ENCODE assay signal across 8 cellular contexts in the genomic region with DNA sequence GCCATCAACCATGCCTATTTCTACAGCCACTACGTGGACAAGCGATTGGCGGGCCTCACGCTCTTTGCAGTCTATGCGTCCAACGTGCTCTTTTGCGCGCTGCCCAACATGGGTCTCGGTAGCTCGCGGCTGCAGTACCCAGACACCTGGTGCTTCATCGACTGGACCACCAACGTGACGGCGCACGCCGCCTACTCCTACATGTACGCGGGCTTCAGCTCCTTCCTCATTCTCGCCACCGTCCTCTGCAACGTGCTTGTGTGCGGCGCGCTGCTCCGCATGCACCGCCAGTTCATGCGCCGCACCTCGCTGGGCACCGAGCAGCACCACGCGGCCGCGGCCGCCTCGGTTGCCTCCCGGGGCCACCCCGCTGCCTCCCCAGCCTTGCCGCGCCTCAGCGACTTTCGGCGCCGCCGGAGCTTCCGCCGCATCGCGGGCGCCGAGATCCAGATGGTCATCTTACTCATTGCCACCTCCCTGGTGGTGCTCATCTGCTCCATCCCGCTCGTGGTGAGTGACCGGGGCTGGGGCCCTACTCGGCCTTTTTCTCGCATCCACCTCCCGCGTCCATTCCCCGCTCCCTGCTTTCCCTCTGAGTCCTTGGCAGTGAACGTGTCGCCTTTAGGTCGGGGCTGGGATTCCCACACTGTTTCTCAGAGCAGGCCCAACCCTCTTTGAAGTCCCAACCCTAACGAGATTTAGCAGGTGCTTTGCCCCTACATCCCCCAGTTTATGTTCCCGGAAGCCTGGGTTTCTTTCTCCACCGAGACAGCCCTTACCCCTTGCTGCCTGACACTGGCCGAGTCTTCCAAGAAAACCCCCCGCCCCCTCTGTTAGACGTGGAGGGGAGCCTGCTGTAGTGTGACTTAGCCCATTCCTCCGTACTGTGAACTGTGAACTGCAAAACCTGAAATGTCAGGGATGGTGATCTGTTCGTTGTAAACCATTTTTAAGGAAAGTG. TPM values are rescaled to one million over a fixed set of nuclear protein-coding genes. Genes with fewer than 3 reads are reported as not detected.
A peak's percentile ranks its signal among the peaks of the same experiment; 100 is the strongest.
DNase-seq lines count a peak whose midpoint lies in the region; ATAC-seq and TF ChIP-seq lines count a peak whose summit lies in the region.

No MANE protein-coding gene starts in this region.

- no CpG with 5 or more reads among the region's 71 CpGs for WGBS in trophoblast cell (ENCODE audit: extremely low coverage, insufficient coverage, insufficient read length)

- no peak overlapping the region for H3K14ac ChIP-seq in trophoblast cell (ENCODE audit: low read length)

- H2BK5ac ChIP-seq in trophoblast cell (ENCODE audit: low read depth, low read length, poor library complexity), result no peak overlapping the region

- H3K27me3 Mint-ChIP-seq in IgD-negative memory B cell, result no peaks in the 10 kb centered on the region

- H3K36me3 Mint-ChIP-seq in IgD-negative memory B cell, result no peaks in the 10 kb centered on the region

- H3K4me1 Mint-ChIP-seq in IgD-negative memory B cell, result peaks cover 49 to 58% (median 56%) of the 10 kb centered on the region in 3 donors

- H3K27ac Mint-ChIP-seq in IgD-negative memory B cell, result peak overlapping the region; percentile 80 to 98 (median 92)

- ATAC-seq in GM18505 (IDR thresholded peaks at IDR 0.05; ENCODE audit: unreplicated experiment) (peak; percentile 23), HG03045 (IDR thresholded peaks at IDR 0.05; ENCODE audit: unreplicated experiment) (no peak), GM18870 (IDR thresholded peaks at IDR 0.05; ENCODE audit: unreplicated experiment) (no peak)

- no peak overlapping the region for H3K9ac ChIP-seq in trophoblast cell (ENCODE audit: low read length)

- H3K79me1 ChIP-seq in trophoblast cell (ENCODE audit: low read length), result peaks cover 2% of the 10 kb centered on the region

- no peak overlapping the region for H3K18ac ChIP-seq in trophoblast cell (ENCODE audit: low read length)

- H3K23ac ChIP-seq in trophoblast cell (ENCODE audit: low read length), result peak overlapping the region; percentile 5

- no peak overlapping the region for H2AFZ ChIP-seq in trophoblast cell (ENCODE audit: insufficient read depth, low read length, poor library complexity)

- peaks cover 25% of the 10 kb centered on the region for H3K27me3 ChIP-seq in trophoblast cell (ENCODE audit: insufficient read depth, low read length)

- no peak overlapping the region for H3K27ac ChIP-seq in trophoblast cell (ENCODE audit: low read depth, low read length)

- no peak overlapping the region for H4K12ac ChIP-seq in trophoblast cell (ENCODE audit: low read depth, low read length)

- no peak overlapping the region for H3K4ac ChIP-seq in trophoblast cell (ENCODE audit: low read depth, low read length)

- H3K79me2 ChIP-seq in trophoblast cell (ENCODE audit: control insufficient read depth, insufficient read depth, low read length, poor library complexity), result no peaks in the 10 kb centered on the region

- H3K9me3 ChIP-seq in trophoblast cell (ENCODE audit: insufficient read depth, low read depth, low read length), result peaks cover 11% of the 10 kb centered on the region

- no peaks in the 10 kb centered on the region for H3K36me3 ChIP-seq in trophoblast cell (ENCODE audit: control insufficient read depth in 1 of 2, insufficient read depth in 2 of 2, low read length in 2 of 2)

- H3K4me3 Mint-ChIP-seq in IgD-negative memory B cell, result peak overlapping the region; percentile 95 to 99 (median 99)

- DNase-seq in activated T-helper 1 cell treated with Interleukin-2 at 50 U/mL for 16 hours (ENCODE audit: low read depth) (peak; percentile 17), germinal center (ENCODE audit: low spot score) (peak; percentile 47), trophoblast cell (no peak), NCI-H146 (lab: John Stamatoyannopoulos, UW) (no peak)

- no peak overlapping the region for H4K8ac ChIP-seq in trophoblast cell (ENCODE audit: low read depth, low read length)

- no peak overlapping the region for H2BK120ac ChIP-seq in trophoblast cell (ENCODE audit: insufficient read depth, low read length, poor library complexity)

- no peaks in the 10 kb centered on the region for H3K9me3 Mint-ChIP-seq in IgD-negative memory B cell

- peak overlapping the region; percentile 64 for H3K4me2 ChIP-seq in trophoblast cell (ENCODE audit: low read length)

- TF ChIP-seq POLR2A in GM18505 (IDR thresholded peaks at IDR 0.05; ENCODE audit: borderline replicate concordance, extremely low read depth, insufficient read depth, insufficient read length), result no peak

- peaks cover 10 to 20% of the 10 kb centered on the region in 2 experiments for H3K4me1 ChIP-seq in trophoblast cell (ENCODE audit: control insufficient read depth in 1 of 2, insufficient read depth in 2 of 2, low read length in 2 of 2)

- H2BK12ac ChIP-seq in trophoblast cell (ENCODE audit: low read length), result no peak overlapping the region

- peak overlapping the region; percentile 38 for H3K4me3 ChIP-seq in trophoblast cell (ENCODE audit: low read depth, low read length)

- no peak overlapping the region for H4K91ac ChIP-seq in trophoblast cell (ENCODE audit: low read depth, low read length)

- no peak overlapping the region for H2AK5ac ChIP-seq in trophoblast cell (ENCODE audit: low read length)

RNA-seq across cellular contexts. Expression of a gene that starts 1.9 kb away (rescaled TPM):
- 24.9 TPM for polyA plus RNA-seq in IgD-negative memory B cell
- 0.19 and 0.49 TPM in 2 replicates for polyA plus RNA-seq in trophoblast cell (2013)

Comparison
In these comparisons a context has a peak if more than half of its experiments do, and no peak if none do; other contexts are left out.
1. DNase-seq: peak in activated T-helper 1 cell treated with Interleukin-2 at 50 U/mL for 16 hours (single experiment) and germinal center (single experiment); none in trophoblast cell (0 of 2) and NCI-H146 (single experiment).